Comparison of ENCODE assay signal across 15 cellular contexts in genomic region chrX:139929876-139930275, GRCh38. TPM values are rescaled to one million over a fixed set of nuclear protein-coding genes. Genes with fewer than 3 reads are reported as not detected.
DNase-seq lines count a peak whose midpoint lies in the region; ATAC-seq and TF ChIP-seq lines count a peak whose summit lies in the region.
"Had no signal": no experiment of that assay in that cellular context is flagged by ENCODE, and none has a peak within 500 bp of the region (broad histone marks: within the 10 kb centered on the region; RNA-seq: fewer than 3 reads in every experiment).

No MANE protein-coding gene starts in this region.

- in situ Hi-C loops in Panc1 (cut with HindIII; ENCODE audit: low pct_unique_long_range_greater_than_20kb, low sequenced_read_pairs) = no loop called here

- BruUV-seq in Panc1 (replicated peaks; lab: Mats Ljungman, UMichigan) = no TSS peak

- H3K27me3 Mint-ChIP-seq in stimulated activated naive CD8-positive, alpha-beta T cell treated with anti-CD3 and anti-CD28 coated beads, Interleukin-15, Interleukin-2, amounts not matched to agents 100 ng/mL and 50 ng/mL, for 24 hours = no peaks in the 10 kb centered on the region
- no peaks in the 10 kb centered on the region for H3K27me3 Mint-ChIP-seq in stimulated activated naive CD8-positive, alpha-beta T cell treated with anti-CD3 and anti-CD28 coated beads, Interleukin-15, amount 100 ng/mL, for 72 hours
- H3K27me3 Mint-ChIP-seq in type B pancreatic cell = peaks cover 10% of the 10 kb centered on the region

- peaks cover 4% of the 10 kb centered on the region for H3K36me3 Mint-ChIP-seq in stimulated activated naive CD8-positive, alpha-beta T cell treated with anti-CD3 and anti-CD28 coated beads, Interleukin-15, Interleukin-2, amounts not matched to agents 100 ng/mL and 50 ng/mL, for 24 hours (ENCODE audit: low read depth)
- H3K36me3 Mint-ChIP-seq in type B pancreatic cell = no peaks in the 10 kb centered on the region

- no peak for DNase-seq in stimulated activated naive CD8-positive, alpha-beta T cell treated with anti-CD3 and anti-CD28 coated beads, Interleukin-15, amount 100 ng/mL, for 72 hours
- DNase-seq in Panc1 (ENCODE audit: low read depth, low spot score) (no peak), glomerular visceral epithelial cell (ENCODE audit: extremely low spot score) (peak; percentile 5), type B pancreatic cell (ENCODE audit: extremely low spot score, unreplicated experiment) (no peak), tibial artery (no peak), NCI-H748 treated with DMSO at 0.1 percent for 48 hours (lab: John Stamatoyannopoulos, UW) (no peak)
- DNase-seq: activated T-cell treated with anti-CD3 and anti-CD28 coated beads for 4 hours, GDM1, NCI-H2081 treated with DMSO at 0.1 percent for 48 hours, RPMI8226 had no signal

- H3K36me3 ChIP-seq in Panc1 (ENCODE audit: control insufficient read depth, insufficient read depth, low read length) (no peaks in the 10 kb centered on the region; the same call in 1 of the 2 replicates), tibial artery (no peaks in the 10 kb centered on the region)
- H3K36me3 ChIP-seq: vagina had no signal

- no peak for ATAC-seq in stimulated activated naive CD8-positive, alpha-beta T cell treated with anti-CD3 and anti-CD28 coated beads, Interleukin-15, amount 100 ng/mL, for 72 hours
- ATAC-seq in Panc1 (no peak), GM18519 (IDR thresholded peaks at IDR 0.05; ENCODE audit: low FRiP score, unreplicated experiment) (no peak)

- H3K27me3 ChIP-seq in Panc1 (ENCODE audit: control insufficient read depth, insufficient read depth, low read length) = no peaks in the 10 kb centered on the region
- no peaks in the 10 kb centered on the region for H3K27me3 ChIP-seq in tibial artery
- H3K27me3 ChIP-seq: vagina had no signal

- peak overlapping the region; percentile 79 for H3K4me3 Mint-ChIP-seq in stimulated activated naive CD8-positive, alpha-beta T cell treated with anti-CD3 and anti-CD28 coated beads, Interleukin-15, Interleukin-2, amounts not matched to agents 100 ng/mL and 50 ng/mL, for 24 hours
- H3K4me3 Mint-ChIP-seq in stimulated activated naive CD8-positive, alpha-beta T cell treated with anti-CD3 and anti-CD28 coated beads, Interleukin-15, amount 100 ng/mL, for 72 hours = peak overlapping the region in 1 of 2 donors; percentile 77
- H3K4me3 Mint-ChIP-seq in type B pancreatic cell = peak overlapping the region; percentile 74

- no peaks in the 10 kb centered on the region for H3K9me3 Mint-ChIP-seq in stimulated activated naive CD8-positive, alpha-beta T cell treated with anti-CD3 and anti-CD28 coated beads, Interleukin-15, Interleukin-2, amounts not matched to agents 100 ng/mL and 50 ng/mL, for 24 hours
- H3K9me3 Mint-ChIP-seq in stimulated activated naive CD8-positive, alpha-beta T cell treated with anti-CD3 and anti-CD28 coated beads, Interleukin-15, amount 100 ng/mL, for 72 hours = no peaks in the 10 kb centered on the region
- no peaks in the 10 kb centered on the region for H3K9me3 Mint-ChIP-seq in type B pancreatic cell

- POLR2A ChIA-PET in Panc1 (lab: Charles Lee) = no interaction called here

- CTCF ChIA-PET in Panc1 (lab: Charles Lee) = no interaction called here

- 0 out of 2 replicates have a peak overlapping the region, but pooled peaks have one; percentile 31 for H3K27ac ChIP-seq in Panc1 (ENCODE audit: low read length)
- no peak overlapping the region for H3K27ac ChIP-seq in tibial artery
- H3K27ac ChIP-seq: epithelial cell of prostate, vagina had no signal

- TF ChIP-seq CTCF in Panc1 (IDR thresholded peaks at IDR 0.05) (no peak), type B pancreatic cell (conservative IDR thresholded peaks at IDR 0.05) (no peak), tibial artery (IDR thresholded peaks at IDR 0.05) (no peak)

- H3K9me3 ChIP-seq in Panc1 (ENCODE audit: control insufficient read depth, insufficient read depth, low read depth, low read length) = no peaks in the 10 kb centered on the region
- no peaks in the 10 kb centered on the region for H3K9me3 ChIP-seq in tibial artery
- H3K9me3 ChIP-seq: vagina had no signal

- H3K4me1 ChIP-seq in Panc1 (ENCODE audit: control insufficient read depth, insufficient read depth, low read length) (peaks cover 21% of the 10 kb centered on the region), tibial artery (peaks cover 0 to 10% (median 1%) of the 10 kb centered on the region in 4 donors)

- H3K27ac Mint-ChIP-seq in stimulated activated naive CD8-positive, alpha-beta T cell treated with anti-CD3 and anti-CD28 coated beads, Interleukin-15, Interleukin-2, amounts not matched to agents 100 ng/mL and 50 ng/mL, for 24 hours = no peak overlapping the region
- H3K27ac Mint-ChIP-seq in stimulated activated naive CD8-positive, alpha-beta T cell treated with anti-CD3 and anti-CD28 coated beads, Interleukin-15, amount 100 ng/mL, for 72 hours = no peak overlapping the region
- no peak overlapping the region for H3K27ac Mint-ChIP-seq in type B pancreatic cell

- intact Hi-C loops in Panc1 (cut with micrococcal nuclease; ENCODE audit: unreplicated experiment) (no loop called here), tibial artery (cut with DNase I; ENCODE audit: low total_unique reads) (no loop called here)

- H3K4me1 Mint-ChIP-seq in stimulated activated naive CD8-positive, alpha-beta T cell treated with anti-CD3 and anti-CD28 coated beads, Interleukin-15, Interleukin-2, amounts not matched to agents 100 ng/mL and 50 ng/mL, for 24 hours (ENCODE audit: low read depth) = peaks cover 31% of the 10 kb centered on the region
- H3K4me1 Mint-ChIP-seq in stimulated activated naive CD8-positive, alpha-beta T cell treated with anti-CD3 and anti-CD28 coated beads, Interleukin-15, amount 100 ng/mL, for 72 hours = peaks cover 35% of the 10 kb centered on the region
- H3K4me1 Mint-ChIP-seq in type B pancreatic cell (ENCODE audit: unreplicated experiment) = peaks cover 4% of the 10 kb centered on the region

- H3K4me3 ChIP-seq in Panc1 (ENCODE audit: low read depth in 2 of 2, low read length in 2 of 2) (peak overlapping the region in 1 of 2 experiments; percentile 8; a peak in 1 of 4 replicates), tibial artery (no peak overlapping the region)

RNA-seq across cellular contexts. Expression of gene ATP11C, which starts 3.0 kb away (rescaled TPM):
- 61.3 TPM for total RNA-seq in Panc1 (2021; ENCODE audit: unreplicated experiment)
- polyA plus RNA-seq in Panc1 (2012; ENCODE audit: insufficient read length) = 22.6 TPM
- total RNA-seq in type B pancreatic cell (ENCODE audit: low replicate concordance) = 17.8 and 18.9 TPM in 2 replicates

RNA-seq across cellular contexts. Expression of gene CXorf66, which starts 35.4 kb away (rescaled TPM):
- not detected for total RNA-seq in Panc1 (2021; ENCODE audit: unreplicated experiment)
- polyA plus RNA-seq in Panc1 (2012; ENCODE audit: insufficient read length) = not detected
- total RNA-seq in type B pancreatic cell (ENCODE audit: low replicate concordance) = not detected in 2 replicates
- total RNA-seq: bronchial epithelial cell, vagina had no signal
